In the genomic region with DNA sequence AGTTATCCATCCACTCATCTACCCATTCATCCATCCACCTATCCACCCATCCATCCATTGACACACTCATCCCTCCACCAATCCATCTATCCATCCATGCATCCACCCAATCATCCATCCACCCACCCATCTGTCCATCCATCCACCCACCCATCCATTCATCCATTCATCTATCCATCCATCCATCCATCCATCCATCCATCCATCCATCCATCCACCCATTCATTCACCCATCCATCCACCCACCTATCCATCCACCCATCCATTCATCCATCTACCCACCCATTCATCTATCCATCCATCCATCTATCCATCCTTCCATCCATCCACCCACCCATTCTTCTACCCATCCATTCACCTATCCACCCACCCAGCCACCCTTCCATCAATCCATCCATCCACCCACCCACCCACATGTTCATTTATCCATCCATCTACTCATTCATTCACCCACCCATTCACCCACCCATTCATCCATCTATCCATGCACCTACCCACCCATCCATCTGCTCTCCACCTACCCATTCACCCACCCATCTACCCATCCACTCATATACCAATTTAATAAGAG, we compare ENCODE assay signal across 28 cellular contexts.
"Had no signal": no experiment of that assay in that cellular context is flagged by ENCODE, and none has a peak within 500 bp of the region (broad histone marks: within the 10 kb centered on the region; RNA-seq: fewer than 3 reads in every experiment).

No MANE protein-coding gene starts in this region.

- H2AFZ ChIP-seq: hepatocyte had no signal

- H3K4me1 ChIP-seq: colonic mucosa, esophagus muscularis mucosa, esophagus squamous epithelium, foreskin keratinocyte, gastrocnemius medialis, gastroesophageal sphincter, heart left ventricle, heart right ventricle had no signal

- H3K4me3 ChIP-seq: colonic mucosa, coronary artery, dorsolateral prefrontal cortex, esophagus muscularis mucosa, esophagus squamous epithelium, gastrocnemius medialis, gastroesophageal sphincter, heart left ventricle, heart right ventricle, hepatocyte had no signal

- ATAC-seq: effector memory CD8-positive, alpha-beta T cell; esophagus mucosa; foreskin keratinocyte; gastrocnemius medialis; gastroesophageal sphincter; heart left ventricle; heart right ventricle had no signal

- H3K79me2 ChIP-seq: hepatocyte had no signal

- DNase-seq: colonic mucosa; cortex of kidney; dermis blood vessel endothelial cell; dorsolateral prefrontal cortex; effector CD4-positive, alpha-beta T cell; effector CD8-positive, alpha-beta T cell; effector memory CD4-positive, alpha-beta T cell; effector memory CD8-positive, alpha-beta T cell; endodermal cell; erythroblast; esophagus squamous epithelium; foreskin fibroblast; foreskin keratinocyte; foreskin melanocyte; gastrocnemius medialis; glutamatergic neuron; head of caudate nucleus; heart left ventricle; heart right ventricle had no signal

- H3K36me3 ChIP-seq: colonic mucosa, esophagus muscularis mucosa, esophagus squamous epithelium, gastrocnemius medialis, gastroesophageal sphincter, heart left ventricle, heart right ventricle had no signal

- H3K4me2 ChIP-seq: hepatocyte had no signal

- H3K27ac ChIP-seq: colonic mucosa, coronary artery, dorsolateral prefrontal cortex, epithelial cell of prostate, esophagus muscularis mucosa, esophagus squamous epithelium, foreskin keratinocyte, gastrocnemius medialis, gastroesophageal sphincter, heart left ventricle, heart right ventricle, hepatocyte had no signal

- H3K27me3 ChIP-seq: colonic mucosa, dorsolateral prefrontal cortex, esophagus muscularis mucosa, gastrocnemius medialis, gastroesophageal sphincter, heart left ventricle, heart right ventricle, hepatocyte had no signal

- H3K9me3 ChIP-seq: colonic mucosa, esophagus muscularis mucosa, esophagus squamous epithelium, gastrocnemius medialis, gastroesophageal sphincter, heart left ventricle, heart right ventricle had no signal

- FAIRE-seq: endometrium, endothelial cell of umbilical vein, frontal cortex had no signal
